In genomic region chr2:233202531-233202944, GRCh38 we compare ENCODE assay signal across 17 cellular contexts. TPM values are rescaled to one million over a fixed set of nuclear protein-coding genes. Genes with fewer than 3 reads are reported as not detected.
DNase-seq lines count a peak whose midpoint lies in the region; ATAC-seq lines count a peak whose summit lies in the region.
"Had no signal": no experiment of that assay in that cellular context is flagged by ENCODE, and none has a peak within 500 bp of the region (broad histone marks: within the 10 kb centered on the region; RNA-seq: fewer than 3 reads in every experiment).

No MANE protein-coding gene starts in this region.

- no peaks in the 10 kb centered on the region for H3K27me3 ChIP-seq in naive thymus-derived CD4-positive, alpha-beta T cell (ENCODE audit: control insufficient read depth in 2 of 2, insufficient read depth in 2 of 2, low read length in 2 of 2)
- H3K27me3 ChIP-seq: body of pancreas had no signal

- H3K4me3 ChIP-seq in naive thymus-derived CD4-positive, alpha-beta T cell (ENCODE audit: low read length) = no peak overlapping the region
- H3K4me3 ChIP-seq: A549, body of pancreas had no signal

- H3K4me3 Mint-ChIP-seq in activated CD4-positive, alpha-beta T cell treated with anti-CD3 and anti-CD28 coated beads, Interleukin-2, amount 10 ng/mL, durations not matched to agents 7 days and 5 days = no peak overlapping the region
- no peak overlapping the region for H3K4me3 Mint-ChIP-seq in activated CD4-positive, alpha-beta memory T cell treated with anti-CD3 and anti-CD28 coated beads for 36 hours
- no peak overlapping the region for H3K4me3 Mint-ChIP-seq in naive thymus-derived CD4-positive, alpha-beta T cell

- H3K27ac Mint-ChIP-seq in activated CD4-positive, alpha-beta T cell treated with anti-CD3 and anti-CD28 coated beads, Interleukin-2, amount 10 ng/mL, durations not matched to agents 7 days and 5 days = peak overlapping the region; percentile 31
- H3K27ac Mint-ChIP-seq in activated CD4-positive, alpha-beta memory T cell treated with anti-CD3 and anti-CD28 coated beads for 36 hours = peak overlapping the region; percentile 33
- peak overlapping the region in 2 of 9 donors; percentile 33 to 81 for H3K27ac Mint-ChIP-seq in naive thymus-derived CD4-positive, alpha-beta T cell

- peaks cover 0 to 18% (median 0%) of the 10 kb centered on the region in 3 experiments for H3K9me3 ChIP-seq in naive thymus-derived CD4-positive, alpha-beta T cell (ENCODE audit: control insufficient read depth in 2 of 3, low read length in 3 of 3)

- POLR2A ChIA-PET in activated CD4-positive, alpha-beta T cell treated with anti-CD3 and anti-CD28 coated beads, Interleukin-2, amount 10 ng/mL, durations not matched to agents 7 days and 5 days (lab: Charles Lee) = no interaction called here
- POLR2A ChIA-PET in activated CD4-positive, alpha-beta memory T cell treated with anti-CD3 and anti-CD28 coated beads for 36 hours (lab: Charles Lee) = no interaction called here
- POLR2A ChIA-PET in naive thymus-derived CD4-positive, alpha-beta T cell (lab: Charles Lee) = interaction anchor here (0.6 to 1.6 kb wide), 2 partner anchors 40 to 137 kb away, joined by 3 read pairs; no protein-coding TSS in a partner anchor

- no peaks in the 10 kb centered on the region for H3K4me1 ChIP-seq in naive thymus-derived CD4-positive, alpha-beta T cell (ENCODE audit: control insufficient read depth in 2 of 2, insufficient read depth in 2 of 2, low read length in 2 of 2)
- H3K4me1 ChIP-seq: A549, body of pancreas had no signal

- H3K36me3 Mint-ChIP-seq in activated CD4-positive, alpha-beta T cell treated with anti-CD3 and anti-CD28 coated beads, Interleukin-2, amount 10 ng/mL, durations not matched to agents 7 days and 5 days (ENCODE audit: low read depth) = peaks cover 64% of the 10 kb centered on the region
- H3K36me3 Mint-ChIP-seq in activated CD4-positive, alpha-beta memory T cell treated with anti-CD3 and anti-CD28 coated beads for 36 hours = peaks cover 51% of the 10 kb centered on the region
- H3K36me3 Mint-ChIP-seq in naive thymus-derived CD4-positive, alpha-beta T cell = peaks cover 25 to 62% (median 47%) of the 10 kb centered on the region in 5 donors

- peaks cover 10% of the 10 kb centered on the region for H3K9me3 Mint-ChIP-seq in activated CD4-positive, alpha-beta T cell treated with anti-CD3 and anti-CD28 coated beads, Interleukin-2, amount 10 ng/mL, durations not matched to agents 7 days and 5 days
- no peaks in the 10 kb centered on the region for H3K9me3 Mint-ChIP-seq in activated CD4-positive, alpha-beta memory T cell treated with anti-CD3 and anti-CD28 coated beads for 36 hours
- H3K9me3 Mint-ChIP-seq in naive thymus-derived CD4-positive, alpha-beta T cell = peaks cover 0 to 21% (median 3%) of the 10 kb centered on the region in 11 donors

- DNase-seq in activated CD4-positive, alpha-beta T cell treated with anti-CD3 and anti-CD28 coated beads, Interleukin-2, amount 10 ng/mL, durations not matched to agents 7 days and 5 days = no peak
- no peak for DNase-seq in activated CD4-positive, alpha-beta T cell treated with anti-CD3 and anti-CD28 coated beads for 1 hour
- peak; percentile 33 for DNase-seq in GM19238 (ENCODE audit: insufficient read length, low spot score)
- DNase-seq in activated CD4-positive, alpha-beta memory T cell treated with anti-CD3 and anti-CD28 coated beads for 36 hours = no peak
- no peak for DNase-seq in naive thymus-derived CD4-positive, alpha-beta T cell
- no peak for DNase-seq in NCI-H1930 (lab: John Stamatoyannopoulos, UW)
- DNase-seq in NCI-H774 (lab: John Stamatoyannopoulos, UW) = no peak
- DNase-seq in stimulated activated CD4-positive, alpha-beta T cell treated with anti-CD3 and anti-CD28 coated beads, Interleukin-2, amount 100 ng/mL, for 24 hours = no peak
- DNase-seq: activated effector memory CD4-positive, alpha-beta T cell treated with anti-CD3 and anti-CD28 coated beads, Interleukin-2, amount 50 U/mL, for 16 hours; effector CD4-positive, alpha-beta T cell; HCEC 1CT; NCI-H2029 treated with DMSO at 0.1 percent for 48 hours; NCI-H526 treated with DMSO at 0.1 percent for 48 hours; stimulated activated CD4-positive, alpha-beta T cell treated with anti-CD3 and anti-CD28 coated beads, Interleukin-4, amount 100 ng/mL, for 1 hour had no signal

- H3K36me3 ChIP-seq in naive thymus-derived CD4-positive, alpha-beta T cell (ENCODE audit: control insufficient read depth in 2 of 3, insufficient read depth in 3 of 3, low read length in 3 of 3) = peaks cover 30 to 81% (median 38%) of the 10 kb centered on the region in 3 experiments

- peak; percentile 52 for ATAC-seq in naive thymus-derived CD4-positive, alpha-beta T cell
- ATAC-seq: A549, body of pancreas, Panc1 had no signal

- no peaks in the 10 kb centered on the region for H3K4me1 Mint-ChIP-seq in activated CD4-positive, alpha-beta T cell treated with anti-CD3 and anti-CD28 coated beads, Interleukin-2, amount 10 ng/mL, durations not matched to agents 7 days and 5 days
- H3K4me1 Mint-ChIP-seq in activated CD4-positive, alpha-beta memory T cell treated with anti-CD3 and anti-CD28 coated beads for 36 hours (ENCODE audit: low read depth) = peaks cover under 1% of the 10 kb centered on the region
- peaks cover 1 to 14% (median 3%) of the 10 kb centered on the region in 7 donors for H3K4me1 Mint-ChIP-seq in naive thymus-derived CD4-positive, alpha-beta T cell

- no peak overlapping the region for H3K27ac ChIP-seq in naive thymus-derived CD4-positive, alpha-beta T cell (ENCODE audit: low read depth, low read length)
- H3K27ac ChIP-seq: A549, body of pancreas had no signal

- no peaks in the 10 kb centered on the region for H3K27me3 Mint-ChIP-seq in activated CD4-positive, alpha-beta T cell treated with anti-CD3 and anti-CD28 coated beads, Interleukin-2, amount 10 ng/mL, durations not matched to agents 7 days and 5 days
- H3K27me3 Mint-ChIP-seq in activated CD4-positive, alpha-beta memory T cell treated with anti-CD3 and anti-CD28 coated beads for 36 hours = no peaks in the 10 kb centered on the region
- H3K27me3 Mint-ChIP-seq in naive thymus-derived CD4-positive, alpha-beta T cell = no peaks in the 10 kb centered on the region

- CTCF ChIA-PET in activated CD4-positive, alpha-beta T cell treated with anti-CD3 and anti-CD28 coated beads, Interleukin-2, amount 10 ng/mL, durations not matched to agents 7 days and 5 days (lab: Charles Lee) = interaction anchor here (0.6 kb wide), 1 partner anchor 128 kb away, joined by 3 read pairs; no protein-coding TSS in a partner anchor
- CTCF ChIA-PET in activated CD4-positive, alpha-beta memory T cell treated with anti-CD3 and anti-CD28 coated beads for 36 hours (lab: Charles Lee) = interaction anchor here (1.1 kb wide), 1 partner anchor 17 kb away, joined by 3 read pairs; no protein-coding TSS in a partner anchor
- CTCF ChIA-PET in naive thymus-derived CD4-positive, alpha-beta T cell (lab: Charles Lee) = no interaction called here

- intact Hi-C loops in activated CD4-positive, alpha-beta memory T cell treated with anti-CD3 and anti-CD28 coated beads for 36 hours (cut with micrococcal nuclease) = no loop called here
- intact Hi-C loops in naive thymus-derived CD4-positive, alpha-beta T cell (cut with micrococcal nuclease) = no loop called here

RNA-seq across cellular contexts. Expression of gene ATG16L1, which starts 48.9 kb away (rescaled TPM):
- 10 to 100 TPM; 52.6 to 55.4 TPM for total RNA-seq in activated CD4-positive, alpha-beta T cell treated with anti-CD3 and anti-CD28 coated beads, Interleukin-2, amount 10 ng/mL, durations not matched to agents 7 days and 5 days
- total RNA-seq in activated CD4-positive, alpha-beta memory T cell treated with anti-CD3 and anti-CD28 coated beads for 36 hours = 10 to 100 TPM; 27.0 to 30.5 TPM
- 100 to 1,000 TPM in 1 of 5 experiments, 10 to 100 TPM in 4; 61.7 to 115 (median 83.3) TPM for total RNA-seq in naive thymus-derived CD4-positive, alpha-beta T cell
- 10 to 100 TPM; 16.0 to 21.9 TPM for polyA plus RNA-seq in naive thymus-derived CD4-positive, alpha-beta T cell
